ENCODE assay signal across 19 cellular contexts in the genomic region with DNA sequence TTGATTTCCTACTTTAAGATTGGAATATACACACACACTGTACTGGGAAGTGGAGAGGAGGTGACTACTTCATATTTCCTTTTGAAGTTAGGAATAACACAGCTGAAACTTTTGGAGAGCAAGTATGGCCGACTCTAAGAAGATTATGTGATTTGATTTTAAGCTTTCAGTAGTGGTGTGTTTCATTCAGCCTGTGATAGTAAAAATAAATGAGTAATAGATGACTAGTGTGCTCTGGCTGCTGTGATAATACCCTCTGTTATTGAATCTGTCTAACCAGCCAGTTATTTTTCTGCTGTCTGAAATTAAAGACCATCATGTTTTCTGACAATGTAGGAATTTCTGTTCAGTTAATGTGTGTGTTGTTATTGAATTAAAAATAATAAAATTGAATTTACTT. TPM values are rescaled to one million over a fixed set of nuclear protein-coding genes. Genes with fewer than 3 reads are reported as not detected.
DNase-seq lines count a peak whose midpoint lies in the region; ATAC-seq, FAIRE-seq and TF ChIP-seq lines count a peak whose summit lies in the region.
"Had no signal": no experiment of that assay in that cellular context is flagged by ENCODE, and none has a peak within 500 bp of the region (broad histone marks: within the 10 kb centered on the region; RNA-seq: fewer than 3 reads in every experiment).

No MANE protein-coding gene starts in this region.

- no peaks in the 10 kb centered on the region for H3K9me3 ChIP-seq in breast epithelium

- BruUV-seq in MCF 10A (replicated peaks; lab: Mats Ljungman, UMichigan), result no TSS peak

- peak overlapping the region; percentile 31 for H3K27ac Mint-ChIP-seq in MCF 10A (ENCODE audit: low read depth, unreplicated experiment)
- H3K27ac Mint-ChIP-seq: activated CD8-positive, alpha-beta memory T cell treated with anti-CD3 and anti-CD28 coated beads, Interleukin-2, amount 10 ng/mL, durations not matched to agents 7 days and 5 days; activated naive CD4-positive, alpha-beta T cell treated with anti-CD3 and anti-CD28 coated beads for 36 hours; CD8-positive, alpha-beta memory T cell; progenitor cell of endocrine pancreas had no signal

- H3K36me3 Mint-ChIP-seq in MCF 10A (ENCODE audit: insufficient read depth, unreplicated experiment), result peaks cover 21% of the 10 kb centered on the region
- H3K36me3 Mint-ChIP-seq: activated CD8-positive, alpha-beta memory T cell treated with anti-CD3 and anti-CD28 coated beads, Interleukin-2, amount 10 ng/mL, durations not matched to agents 7 days and 5 days; CD8-positive, alpha-beta memory T cell had no signal

- no peak for FAIRE-seq in GM12891 (lab: Jason Lieb, UNC)
- FAIRE-seq: GM19239 had no signal

- H3K27me3 ChIP-seq in breast epithelium, result no peaks in the 10 kb centered on the region

- no peaks in the 10 kb centered on the region for H3K36me3 ChIP-seq in breast epithelium

- ATAC-seq in GM18502 (IDR thresholded peaks at IDR 0.05; ENCODE audit: poor library complexity, unreplicated experiment), result no peak
- ATAC-seq: activated CD8-positive, alpha-beta memory T cell treated with anti-CD3 and anti-CD28 coated beads, Interleukin-2, amount 10 ng/mL, durations not matched to agents 7 days and 5 days had no signal

- intact Hi-C loops in MCF 10A (cut with micrococcal nuclease), result no loop called here
- intact Hi-C loops in breast epithelium (cut with DNase I; ENCODE audit: low total_unique reads), result loop anchor here (5.0 kb wide), 1 partner anchor 577 kb away; no protein-coding TSS in a partner anchor

- TF ChIP-seq POLR2A in breast epithelium (IDR thresholded peaks at IDR 0.05) (no peak), GM12891 (IDR thresholded peaks at IDR 0.05; ENCODE audit: low read depth, low read length) (no peak)

- CTCF ChIA-PET in MCF 10A (lab: Yijun Ruan, JAX), result no interaction called here

- DNase-seq in MCF 10A (ENCODE audit: unreplicated experiment) (no peak), breast epithelium (ENCODE audit: low spot score in 2 of 2) (no peak), astrocyte of the spinal cord (ENCODE audit: low read depth, low spot score) (peak; percentile 57), glomerular visceral epithelial cell (ENCODE audit: extremely low spot score) (peak; percentile 31), GM12891 (ENCODE audit: insufficient read length, low spot score) (no peak), medulla oblongata (ENCODE audit: extremely low spot score) (no peak), ecto neural progenitor cell (ENCODE audit: low spot score) (no peak)
- DNase-seq: activated CD8-positive, alpha-beta memory T cell treated with anti-CD3 and anti-CD28 coated beads, Interleukin-2, amount 10 ng/mL, durations not matched to agents 7 days and 5 days; activated naive CD4-positive, alpha-beta T cell treated with anti-CD3 and anti-CD28 coated beads for 36 hours; CD8-positive, alpha-beta memory T cell; effector CD8-positive, alpha-beta T cell; GF-D8; islet precursor cell; NCI-H2107; RPMI8226; T-helper 1 cell had no signal

- H3K4me3 Mint-ChIP-seq in MCF 10A (ENCODE audit: unreplicated experiment), result no peak overlapping the region
- H3K4me3 Mint-ChIP-seq: activated CD8-positive, alpha-beta memory T cell treated with anti-CD3 and anti-CD28 coated beads, Interleukin-2, amount 10 ng/mL, durations not matched to agents 7 days and 5 days; activated naive CD4-positive, alpha-beta T cell treated with anti-CD3 and anti-CD28 coated beads for 36 hours; CD8-positive, alpha-beta memory T cell had no signal

- H3K4me1 Mint-ChIP-seq in MCF 10A (ENCODE audit: insufficient read depth, unreplicated experiment), result no peaks in the 10 kb centered on the region
- H3K4me1 Mint-ChIP-seq: activated CD8-positive, alpha-beta memory T cell treated with anti-CD3 and anti-CD28 coated beads, Interleukin-2, amount 10 ng/mL, durations not matched to agents 7 days and 5 days; CD8-positive, alpha-beta memory T cell had no signal

- H3K27ac ChIP-seq in breast epithelium, result no peak overlapping the region

- H3K9me3 Mint-ChIP-seq in MCF 10A (ENCODE audit: unreplicated experiment), result no peaks in the 10 kb centered on the region
- H3K9me3 Mint-ChIP-seq: activated naive CD4-positive, alpha-beta T cell treated with anti-CD3 and anti-CD28 coated beads for 36 hours had no signal

- TF ChIP-seq CTCF in MCF 10A (IDR thresholded peaks at IDR 0.05; ENCODE audit: unreplicated experiment) (no peak), breast epithelium (IDR thresholded peaks at IDR 0.05) (no peak), astrocyte of the spinal cord (IDR thresholded peaks at IDR 0.05; ENCODE audit: low read depth, low read length) (no peak)

- POLR2A ChIA-PET in MCF 10A (lab: Yijun Ruan, JAX), result interaction anchor here (0.7 to 1.1 kb wide), 3 partner anchors 8 to 54 kb away, joined by 3 read pairs; no protein-coding TSS in a partner anchor

- H3K27me3 Mint-ChIP-seq in MCF 10A (ENCODE audit: insufficient read depth, unreplicated experiment), result no peaks in the 10 kb centered on the region
- H3K27me3 Mint-ChIP-seq: progenitor cell of endocrine pancreas had no signal

- H3K4me1 ChIP-seq in breast epithelium, result no peaks in the 10 kb centered on the region

- H3K4me3 ChIP-seq in breast epithelium (no peak overlapping the region), astrocyte of the spinal cord (ENCODE audit: low read depth, low read length) (no peak overlapping the region)

- in situ Hi-C loops in astrocyte of the spinal cord (cut with HindIII; ENCODE audit: low sequenced_read_pairs), result no loop called here

TF ChIP-seq in GM12891, 5 proteins besides CTCF, POLR2A, EP300 and RAD21:
- TF ChIP-seq TAF1 (IDR thresholded peaks at IDR 0.05; ENCODE audit: low read depth, low read length) (no peak), PAX5 (IDR thresholded peaks at IDR 0.05; ENCODE audit: insufficient read depth, low read length, severe bottlenecking) (no peak), SPI1 (IDR thresholded peaks at IDR 0.05; ENCODE audit: low read depth, low read length) (no peak), POLR2AphosphoS5 (IDR thresholded peaks at IDR 0.05; ENCODE audit: low read depth, low read length) (no peak), POU2F2 (IDR thresholded peaks at IDR 0.05; ENCODE audit: low read depth, low read length) (no peak)

RNA-seq across cellular contexts. Expression of a gene that starts 48.3 kb away (rescaled TPM):
- total RNA-seq in MCF 10A (2022), result 41.3 and 48.8 TPM in 2 replicates
- total RNA-seq in breast epithelium, result 10 to 100 TPM; 24.1 to 30.4 (median 25.9) TPM
- 1.6 TPM for polyA plus RNA-seq in GM12891 (2012; ENCODE audit: low read depth, missing spikeins)

Comparison
In these comparisons a context has a peak if more than half of its experiments do, and no peak if none do; other contexts are left out.
1. DNase-seq: peak in astrocyte of the spinal cord (single experiment) and glomerular visceral epithelial cell (single experiment); none in MCF 10A (single experiment), breast epithelium (0 of 2), GM12891 (single experiment), medulla oblongata (single experiment) and ecto neural progenitor cell (single experiment).